Comparison of ENCODE assay signal across 9 cellular contexts in genomic region chr3:187986514-187986934, GRCh38.
DNase-seq lines count a peak whose midpoint lies in the region; ATAC-seq and TF ChIP-seq lines count a peak whose summit lies in the region.
"Had no signal": no experiment of that assay in that cellular context is flagged by ENCODE, and none has a peak within 500 bp of the region (broad histone marks: within the 10 kb centered on the region; RNA-seq: fewer than 3 reads in every experiment).

No MANE protein-coding gene starts in this region.

- H3K9me3 ChIP-seq in RWPE2 (ENCODE audit: severe bottlenecking) = no peaks in the 10 kb centered on the region
- H3K9me3 ChIP-seq: gastroesophageal sphincter had no signal

- H3K36me3 ChIP-seq in RWPE2 (ENCODE audit: low read depth) = no peaks in the 10 kb centered on the region
- H3K36me3 ChIP-seq: gastroesophageal sphincter had no signal

- peak overlapping the region; percentile 41 for H3K27ac ChIP-seq in RWPE2 (ENCODE audit: poor library complexity, severe bottlenecking)
- H3K27ac ChIP-seq: gastroesophageal sphincter had no signal

- ATAC-seq in RWPE2 (ENCODE audit: low read depth) (peak; percentile 100), GM18907 (IDR thresholded peaks at IDR 0.05; ENCODE audit: unreplicated experiment) (no peak), HG03520 (IDR thresholded peaks at IDR 0.05; ENCODE audit: unreplicated experiment) (no peak), GM21737 (IDR thresholded peaks at IDR 0.05; ENCODE audit: unreplicated experiment) (no peak)
- ATAC-seq: gastroesophageal sphincter had no signal

- DNase-seq in GM04503 (ENCODE audit: low read depth) (peak; percentile 64), RWPE2 (ENCODE audit: low spot score) (peak; percentile 82), cardiac fibroblast (ENCODE audit: low read depth in 2 of 2) (peak; percentile 69 to 94), NCI-H1105 treated with DMSO at 0.1 percent for 48 hours (lab: John Stamatoyannopoulos, UW) (no peak)
- peak; percentile 33 for DNase-seq in stimulated activated CD4-positive, alpha-beta T cell treated with anti-CD3 and anti-CD28 coated beads, Interleukin-12 subunit alpha, Interleukin-12 subunit beta, amount 100 ng/mL, for 4 hours

- peak; percentile 19 for TF ChIP-seq CTCF in RWPE2 (IDR thresholded peaks at IDR 0.05; ENCODE audit: poor library complexity, severe bottlenecking)
- no peak for TF ChIP-seq CTCF in cardiac fibroblast (IDR thresholded peaks at IDR 0.05; ENCODE audit: low read depth, low read length)

- H3K4me3 ChIP-seq in RWPE2 (ENCODE audit: severe bottlenecking) = no peak overlapping the region
- no peak overlapping the region for H3K4me3 ChIP-seq in cardiac fibroblast (replicated peaks in 1 of 2; ENCODE audit: low read depth in 2 of 2, low read length in 2 of 2)
- H3K4me3 ChIP-seq: gastroesophageal sphincter had no signal

- H3K27me3 ChIP-seq in RWPE2 (ENCODE audit: insufficient read depth, poor library complexity, severe bottlenecking) = no peaks in the 10 kb centered on the region
- H3K27me3 ChIP-seq: gastroesophageal sphincter had no signal

- peaks cover 17% of the 10 kb centered on the region for H3K4me1 ChIP-seq in RWPE2 (ENCODE audit: insufficient read depth, poor library complexity, severe bottlenecking)
- H3K4me1 ChIP-seq: gastroesophageal sphincter had no signal
